8 cellular contexts compared by ENCODE assay signal in the genomic region with DNA sequence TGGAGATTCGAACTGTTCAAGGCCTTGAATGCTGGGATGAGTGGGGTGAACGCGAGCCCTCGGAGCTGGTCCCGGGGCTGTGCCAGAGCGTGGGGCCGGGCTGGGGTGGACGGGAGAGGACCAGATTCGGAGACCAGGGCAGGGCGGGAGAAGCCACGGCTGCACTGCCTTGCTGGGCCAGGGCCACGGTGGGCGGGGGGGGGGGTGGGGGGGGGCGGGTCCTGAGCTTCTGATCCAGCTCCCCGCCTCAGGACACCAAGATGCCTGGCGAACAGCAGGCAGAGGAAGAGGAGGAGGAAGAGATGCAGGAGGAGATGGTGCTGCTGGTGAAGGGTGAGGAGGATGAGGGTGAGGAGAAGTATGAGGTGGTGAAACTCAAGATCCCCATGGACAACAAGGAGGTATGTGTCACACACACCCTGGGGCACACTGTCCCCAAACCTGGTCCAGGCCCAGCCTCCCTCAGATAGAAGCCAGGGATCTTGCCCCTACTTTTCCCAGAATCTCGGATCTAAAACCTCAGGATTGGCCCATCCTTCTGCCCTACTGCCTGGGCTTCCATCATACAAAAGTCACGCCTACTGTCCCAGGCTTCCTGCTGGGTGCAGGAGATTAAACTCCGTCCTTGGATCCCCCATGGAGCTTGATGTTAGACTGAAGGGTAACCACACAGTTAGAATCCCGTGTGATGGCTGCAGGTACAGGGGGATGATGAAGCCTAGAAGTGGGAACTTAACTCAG. TPM values are rescaled to one million over a fixed set of nuclear protein-coding genes. Genes with fewer than 3 reads are reported as not detected.
DNase-seq lines count a peak whose midpoint lies in the region; ATAC-seq and TF ChIP-seq lines count a peak whose summit lies in the region.

No MANE protein-coding gene starts in this region.

- H3K4me3 ChIP-seq in DOHH2 (ENCODE audit: low read length) (peak overlapping the region; percentile 92), HUES6 (ENCODE audit: low read depth, low read length) (peak overlapping the region; percentile 85), lower leg skin (ENCODE audit: low read depth, poor library complexity, severe bottlenecking) (peak overlapping the region; percentile 56), urinary bladder (ENCODE audit: low read depth, low read length) (peak overlapping the region; percentile 83)

- peak overlapping the region; percentile 92 for H3K9ac ChIP-seq in HUES6 (ENCODE audit: low read length)

- peak overlapping the region; percentile 72 for H3K27ac ChIP-seq in DOHH2 (ENCODE audit: low read depth, low read length)
- H3K27ac ChIP-seq in HUES6 (ENCODE audit: low read depth, low read length), result peak overlapping the region; percentile 82; the same call in 1 of the 2 replicates
- peak overlapping the region; percentile 81 for H3K27ac ChIP-seq in caudate nucleus (ENCODE audit: low read depth, low read length)
- H3K27ac ChIP-seq in urinary bladder (ENCODE audit: low read depth), result peak overlapping the region; percentile 71

- TF ChIP-seq POLR2A in lower leg skin (IDR thresholded peaks at IDR 0.05), result no peak

- intact Hi-C loops in lower leg skin (cut with DNase I; ENCODE audit: low total_unique reads), result no loop called here

- peaks cover 10% of the 10 kb centered on the region for H3F3A ChIP-seq in DOHH2 (ENCODE audit: control insufficient read depth, insufficient read depth)

- H3K9me3 ChIP-seq in DOHH2 (ENCODE audit: control insufficient read depth, insufficient read depth, low read length) (no peaks in the 10 kb centered on the region), HUES6 (ENCODE audit: control insufficient read depth, insufficient read depth, low read depth, low read length) (no peaks in the 10 kb centered on the region)

- DNase-seq in caudate nucleus (lab: John Stamatoyannopoulos, UW) (peak in 3 of 61 donors; percentile 40 to 59 (median 44)), lower leg skin (ENCODE audit: low spot score in 2 of 2) (no peak), NCI-H2029 (lab: John Stamatoyannopoulos, UW) (no peak), T1000 (lab: John Stamatoyannopoulos, UW) (no peak)

- H3K36me3 ChIP-seq in DOHH2 (ENCODE audit: control insufficient read depth, low read length) (peaks cover 25% of the 10 kb centered on the region), HUES6 (ENCODE audit: control insufficient read depth, insufficient read depth, low read length) (peaks cover 24% of the 10 kb centered on the region), urinary bladder (ENCODE audit: insufficient read depth) (no peaks in the 10 kb centered on the region)

- H4K20me1 ChIP-seq in DOHH2 (ENCODE audit: control insufficient read depth, insufficient read depth, low read depth, low read length), result no peaks in the 10 kb centered on the region

- H3K9me2 ChIP-seq in DOHH2 (replicated peaks; ENCODE audit: control insufficient read depth, low read length), result no peaks in the 10 kb centered on the region

- H3K4me1 ChIP-seq in DOHH2 (ENCODE audit: control insufficient read depth, low read length) (peaks cover 27% of the 10 kb centered on the region), HUES6 (ENCODE audit: control insufficient read depth, insufficient read depth, low read length) (peaks cover 12% of the 10 kb centered on the region; the same call in 1 of the 2 replicates), urinary bladder (ENCODE audit: insufficient read depth) (no peaks in the 10 kb centered on the region)

- TF ChIP-seq CTCF in DOHH2 (IDR thresholded peaks at IDR 0.05; ENCODE audit: low read depth, low read length, poor library complexity, severe bottlenecking) (no peak), lower leg skin (IDR thresholded peaks at IDR 0.05) (no peak)

- H3K4me2 ChIP-seq in DOHH2 (ENCODE audit: low read length), result peak overlapping the region; percentile 87

- peaks cover 27% of the 10 kb centered on the region for H3K79me2 ChIP-seq in DOHH2 (ENCODE audit: control insufficient read depth, low read length)

- H3K27me3 ChIP-seq in DOHH2 (ENCODE audit: control insufficient read depth, low read length), result no peaks in the 10 kb centered on the region
- H3K27me3 ChIP-seq in HUES6 (ENCODE audit: control insufficient read depth, insufficient read depth, low read length), result no peaks in the 10 kb centered on the region

- 9 to 16% methylated on average over 10 to 20 of the region's 20 CpGs for WGBS in lower leg skin, 2 donors
- 12% methylated on average over 17 of the region's 20 CpGs for WGBS in urinary bladder

- ATAC-seq in GM18873 (IDR thresholded peaks at IDR 0.05; ENCODE audit: low FRiP score, unreplicated experiment), result no peak

RNA-seq across cellular contexts. Expression of gene ZNF771, which starts 0.6 kb away (rescaled TPM):
- total RNA-seq in lower leg skin (10 to 100 TPM in 3 of 4 donors, 1 to 10 TPM in 1; 5.9 to 12.8 (median 11.0) TPM), urinary bladder (5.2 TPM)
- 18.6 TPM for polyA plus RNA-seq in urinary bladder

RNA-seq across cellular contexts. Expression of gene ZNF48, which starts 12.7 kb away (rescaled TPM):
- total RNA-seq in lower leg skin (10 to 100 TPM in 3 of 4 donors, 1 to 10 TPM in 1; 8.3 to 15.6 (median 10.5) TPM), urinary bladder (6.7 TPM)
- 10.2 TPM for polyA plus RNA-seq in urinary bladder

RNA-seq across cellular contexts. Expression of gene DCTPP1, which starts 21.9 kb away (rescaled TPM):
- 10 to 100 TPM; 14.7 to 18.8 (median 17.9) TPM for total RNA-seq in lower leg skin
- total RNA-seq in urinary bladder, result 8.0 TPM
- polyA plus RNA-seq in urinary bladder, result 36.7 TPM

RNA-seq across cellular contexts. Expression of gene SEPTIN1, which starts 25.6 kb away (rescaled TPM):
- total RNA-seq in lower leg skin, result 1 to 10 TPM in 1 of 4 donors, under 1 TPM in 2, not detected in 1; 0.39 to 1.2 (median 0.91) TPM
- total RNA-seq in urinary bladder, result 0.37 TPM
- polyA plus RNA-seq in urinary bladder, result 3.5 TPM

RNA-seq across cellular contexts. Expression of gene MYL11, which starts 33.4 kb away (rescaled TPM):
- 1 to 10 TPM in 1 of 4 donors, under 1 TPM in 1, not detected in 2; 0.79 to 2.1 TPM for total RNA-seq in lower leg skin
- total RNA-seq in urinary bladder, result 165 TPM
- polyA plus RNA-seq in urinary bladder, result 1.4 TPM
